In genomic region chr2:36672199-36672598, GRCh38 we compare ENCODE assay signal across 10 cellular contexts. TPM values are rescaled to one million over a fixed set of nuclear protein-coding genes. Genes with fewer than 3 reads are reported as not detected.
DNase-seq lines count a peak whose midpoint lies in the region; ATAC-seq, FAIRE-seq and TF ChIP-seq lines count a peak whose summit lies in the region.
"Had no signal": no experiment of that assay in that cellular context is flagged by ENCODE, and none has a peak within 500 bp of the region (broad histone marks: within the 10 kb centered on the region; RNA-seq: fewer than 3 reads in every experiment).

No MANE protein-coding gene starts in this region.

- H3K27me3 ChIP-seq in gastroesophageal sphincter, result no peaks in the 10 kb centered on the region

- DNase-seq in 8988T, result no peak
- DNase-seq: activated naive CD4-positive, alpha-beta T cell had no signal

- no peak for TF ChIP-seq EP300 in gastroesophageal sphincter (IDR thresholded peaks at IDR 0.05)

- H3K9me3 ChIP-seq in gastroesophageal sphincter, result no peaks in the 10 kb centered on the region

- peak; percentile 77 for FAIRE-seq in A204.1 (lab: Jason Lieb, UNC)

- no peaks in the 10 kb centered on the region for H3K4me1 ChIP-seq in gastroesophageal sphincter
- H3K4me1 ChIP-seq: parathyroid adenoma had no signal

- no peak overlapping the region for H3K27ac ChIP-seq in gastroesophageal sphincter
- H3K27ac ChIP-seq: parathyroid adenoma had no signal

- no peak overlapping the region for H3K4me3 ChIP-seq in gastroesophageal sphincter

- 25 to 32% methylated on average over 1 of the region's 1 CpG for WGBS in gastroesophageal sphincter (ENCODE audit: low coverage in 1 of 2), 2 donors

- peak; percentile 37 to 53 (median 50) for TF ChIP-seq CTCF in gastroesophageal sphincter (IDR thresholded peaks at IDR 0.05)

- ATAC-seq in GM21423 (IDR thresholded peaks at IDR 0.05; ENCODE audit: unreplicated experiment) (peak; percentile 46), SK-N-SH treated with all-trans-retinoic acid at 6 μM for 48 hours (peak; percentile 88), gastroesophageal sphincter (no peak), GM19467 (IDR thresholded peaks at IDR 0.05; ENCODE audit: unreplicated experiment) (no peak), HG03095 (IDR thresholded peaks at IDR 0.05; ENCODE audit: unreplicated experiment) (no peak)
- no peak for ATAC-seq in activated CD4-positive, CD25-positive, alpha-beta regulatory T cell treated with anti-CD3 and anti-CD28 coated beads, Interleukin-2, amount 50 U/mL, for 24 hours

- TF ChIP-seq POLR2A in gastroesophageal sphincter (IDR thresholded peaks at IDR 0.05), result no peak

- H3K36me3 ChIP-seq in gastroesophageal sphincter, result no peaks in the 10 kb centered on the region

TF ChIP-seq in SK-N-SH treated with all-trans-retinoic acid at 6 μM for 48 hours, 23 proteins besides CTCF, POLR2A, EP300 and RAD21:
- TF ChIP-seq PPARA (CRISPR knock-in tag; IDR thresholded peaks at IDR 0.05; ENCODE audit: borderline replicate concordance) (no peak), ZNF70 (CRISPR knock-in tag; IDR thresholded peaks at IDR 0.05) (no peak), ZNF8 (CRISPR knock-in tag; IDR thresholded peaks at IDR 0.05) (no peak), OSR1 (CRISPR knock-in tag; IDR thresholded peaks at IDR 0.05) (no peak), TOX (CRISPR knock-in tag; IDR thresholded peaks at IDR 0.05; ENCODE audit: borderline replicate concordance) (no peak), RARB (CRISPR knock-in tag; IDR thresholded peaks at IDR 0.05) (no peak), SNAI2 (CRISPR knock-in tag; IDR thresholded peaks at IDR 0.05) (no peak), ZFP30 (CRISPR knock-in tag; IDR thresholded peaks at IDR 0.05) (no peak), PATZ1 (CRISPR knock-in tag; IDR thresholded peaks at IDR 0.05; ENCODE audit: borderline replicate concordance) (no peak), BACH2 (CRISPR knock-in tag; IDR thresholded peaks at IDR 0.05; ENCODE audit: borderline replicate concordance) (no peak), ESRRG (CRISPR knock-in tag; IDR thresholded peaks at IDR 0.05) (no peak), TCF4 (CRISPR knock-in tag; IDR thresholded peaks at IDR 0.05; ENCODE audit: borderline replicate concordance) (no peak), CREB5 (CRISPR knock-in tag; IDR thresholded peaks at IDR 0.05; ENCODE audit: low read depth) (no peak), ISL1 (CRISPR knock-in tag; IDR thresholded peaks at IDR 0.05) (no peak), ARNTL (CRISPR knock-in tag; IDR thresholded peaks at IDR 0.05; ENCODE audit: borderline replicate concordance, low read depth) (no peak), GLIS3 (CRISPR knock-in tag; IDR thresholded peaks at IDR 0.05) (no peak)

RNA-seq across cellular contexts. Expression of gene VIT, which starts 24.3 kb away (rescaled TPM):
- total RNA-seq in gastroesophageal sphincter, result 10 to 100 TPM; 21.3 to 42.7 (median 28.9) TPM

Comparison
In these comparisons a context has a peak if more than half of its experiments do, and no peak if none do; other contexts are left out.
1. ATAC-seq: peak in GM21423 (single experiment) and SK-N-SH treated with all-trans-retinoic acid at 6 μM for 48 hours (single experiment); none in gastroesophageal sphincter (single experiment), activated CD4-positive, CD25-positive, alpha-beta regulatory T cell treated with anti-CD3 and anti-CD28 coated beads, Interleukin-2, amount 50 U/mL, for 24 hours (0 of 2), GM19467 (single experiment) and HG03095 (single experiment).